27 cellular contexts compared by ENCODE assay signal in the genomic region with DNA sequence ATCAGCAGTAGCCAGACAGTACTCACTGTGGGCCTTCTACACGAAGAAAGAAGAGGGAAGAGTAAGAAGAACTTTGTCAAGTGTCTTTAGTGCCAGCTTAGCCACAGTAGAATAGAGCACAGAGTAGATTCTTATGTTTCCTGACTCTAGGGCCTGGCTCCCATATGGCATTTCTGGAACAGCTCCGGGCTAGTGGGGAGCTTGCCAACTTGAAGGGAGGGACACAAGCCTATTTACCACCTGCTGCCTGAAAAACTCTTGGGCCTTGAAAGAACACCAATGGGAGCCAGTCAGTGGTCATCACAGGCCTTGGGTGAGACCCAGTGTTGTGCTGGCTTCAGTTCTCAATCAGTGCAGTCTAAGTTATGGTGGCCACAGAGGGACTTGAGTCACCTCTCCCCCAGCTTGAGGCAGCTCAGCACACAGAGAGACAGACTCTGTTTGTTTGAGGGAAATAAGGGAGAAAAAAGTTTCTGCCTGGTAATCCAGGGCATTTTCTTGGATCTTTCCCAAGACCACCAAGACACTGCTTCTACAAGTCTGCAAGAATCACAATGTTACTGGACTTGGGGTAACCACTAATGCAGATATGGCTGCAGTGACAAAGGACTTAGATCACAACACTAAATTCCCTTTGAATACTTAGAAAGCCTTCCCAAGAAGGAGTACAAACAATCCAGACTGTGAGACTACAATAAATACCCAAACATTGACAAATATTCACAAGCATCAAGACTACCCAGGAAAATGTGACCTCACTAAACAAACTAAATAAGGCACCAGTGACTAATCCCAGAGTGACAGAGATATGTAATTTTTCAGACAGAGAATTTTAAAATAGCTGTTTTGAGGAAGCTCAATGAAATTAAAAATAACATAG.
DNase-seq lines count a peak whose midpoint lies in the region; ATAC-seq, FAIRE-seq and TF ChIP-seq lines count a peak whose summit lies in the region.
"Had no signal": no experiment of that assay in that cellular context is flagged by ENCODE, and none has a peak within 500 bp of the region (broad histone marks: within the 10 kb centered on the region; RNA-seq: fewer than 3 reads in every experiment).

No MANE protein-coding gene starts in this region.

- H3K79me2 ChIP-seq in hepatocyte = no peaks in the 10 kb centered on the region

- no peak overlapping the region for H3K27ac ChIP-seq in hepatocyte
- H3K27ac ChIP-seq: A549, left ventricle myocardium inferior, right lobe of liver had no signal

- peak; percentile 90 for DNase-seq in DMS 273 (lab: John Stamatoyannopoulos, UW; ENCODE audit: unreplicated experiment)
- DNase-seq in NCI-H446 (lab: John Stamatoyannopoulos, UW) = peak; percentile 85 to 97
- peak; percentile 1 to 49 for DNase-seq in cerebellar nuclear complex (lab: John Stamatoyannopoulos, UW)
- DNase-seq in mucosa of descending colon = peak; percentile 31 to 53 (median 47)
- no peak for DNase-seq in UCSD-AML1 (lab: John Stamatoyannopoulos, UW; ENCODE audit: unreplicated experiment)
- no peak for DNase-seq in GM19239 (ENCODE audit: insufficient read length, low spot score)
- DNase-seq in hepatocyte (ENCODE audit: low spot score) = no peak
- DNase-seq in retina = no peak
- DNase-seq: activated B cell treated with CpG ODN at 0.5 μM for 24 hours; activated CD4-positive, alpha-beta T cell treated with anti-CD3 and anti-CD28 coated beads, Interleukin-2, amount 50 U/mL, for 1 hour; activated effector memory CD4-positive, alpha-beta T cell treated with anti-CD3 and anti-CD28 coated beads, Interleukin-2, amount 50 U/mL, for 16 hours; activated T-cell treated with anti-CD3 and anti-CD28 coated beads, Interleukin-2, amount 50 U/mL, for 1 hour; Calu3; effector CD8-positive, alpha-beta T cell; H9; KBM-7; left ventricle myocardium inferior; naive thymus-derived CD4-positive, alpha-beta T cell; NCI-H1105 treated with DMSO at 0.1 percent for 48 hours; NCI-H2029 treated with DMSO at 0.1 percent for 48 hours; NCI-H226; NCI-H748 treated with DMSO at 0.1 percent for 48 hours; right lobe of liver; stimulated activated CD4-positive, alpha-beta T cell treated with anti-CD3 and anti-CD28 coated beads, Interleukin-4, amount 100 ng/mL, for 4 hours had no signal

- no peak overlapping the region for H3K4me2 ChIP-seq in hepatocyte
- H3K4me2 ChIP-seq: A549 had no signal

- H3K36me3 ChIP-seq in mucosa of descending colon (ENCODE audit: low read depth) (no peaks in the 10 kb centered on the region), hepatocyte (replicated peaks; ENCODE audit: insufficient read depth, low read depth) (no peaks in the 10 kb centered on the region)
- H3K36me3 ChIP-seq: left ventricle myocardium inferior, right lobe of liver had no signal

- intact Hi-C loops in mucosa of descending colon (cut with DNase I, micrococcal nuclease) = no loop called here

- H3K4me1 ChIP-seq in mucosa of descending colon (ENCODE audit: low read depth) = no peaks in the 10 kb centered on the region
- no peaks in the 10 kb centered on the region for H3K4me1 ChIP-seq in hepatocyte (ENCODE audit: insufficient read depth)
- H3K4me1 ChIP-seq: A549, left ventricle myocardium inferior, right lobe of liver had no signal

- ATAC-seq in mucosa of descending colon = peak; percentile 74
- ATAC-seq: A549; naive thymus-derived CD4-positive, alpha-beta T cell had no signal

- no peaks in the 10 kb centered on the region for H3K9me2 ChIP-seq in hepatocyte (replicated peaks; ENCODE audit: insufficient read depth)

- WGBS in hepatocyte (ENCODE audit: low lambda C conversion rate, missing lambda C conversion rate) = 90% methylated on average over 2 of the region's 2 CpGs

- H2AFZ ChIP-seq in hepatocyte = no peak overlapping the region

- no peak for FAIRE-seq in GM19239 (lab: Jason Lieb, UNC)
- FAIRE-seq: A549, GM12891 had no signal

- H4K20me1 ChIP-seq in hepatocyte (ENCODE audit: insufficient read depth, poor library complexity, severe bottlenecking) = no peaks in the 10 kb centered on the region

- H3K9me3 ChIP-seq in mucosa of descending colon (no peaks in the 10 kb centered on the region), hepatocyte (ENCODE audit: low read depth) (no peaks in the 10 kb centered on the region)
- H3K9me3 ChIP-seq: A549, right lobe of liver had no signal

- no peaks in the 10 kb centered on the region for H3K27me3 ChIP-seq in hepatocyte
- H3K27me3 ChIP-seq: right lobe of liver had no signal

- TF ChIP-seq CTCF in mucosa of descending colon (IDR thresholded peaks at IDR 0.05) (no peak), hepatocyte (IDR thresholded peaks at IDR 0.05; ENCODE audit: poor library complexity) (no peak)

- no peak overlapping the region for H3K4me3 ChIP-seq in mucosa of descending colon
- H3K4me3 ChIP-seq in hepatocyte = no peak overlapping the region
- H3K4me3 ChIP-seq: A549, coronary artery, left ventricle myocardium inferior, right lobe of liver had no signal

Comparison
In these comparisons a context has a peak if more than half of its experiments do, and no peak if none do; other contexts are left out.
1. DNase-seq: peak in DMS 273 (single experiment), NCI-H446 (2 of 2), cerebellar nuclear complex (2 of 2) and mucosa of descending colon (3 of 3); none in UCSD-AML1 (single experiment), GM19239 (single experiment), hepatocyte (single experiment) and retina (single experiment).